8 cellular contexts compared by ENCODE assay signal in genomic region chr11:46649180-46649738, GRCh38. TPM values are rescaled to one million over a fixed set of nuclear protein-coding genes. Genes with fewer than 3 reads are reported as not detected.
DNase-seq lines count a peak whose midpoint lies in the region; ATAC-seq and TF ChIP-seq lines count a peak whose summit lies in the region.

No MANE protein-coding gene starts in this region.

- H3K27me3 ChIP-seq in GM23338 (ENCODE audit: insufficient read depth) (no peaks in the 10 kb centered on the region), left ventricle myocardium inferior (ENCODE audit: low read depth) (no peaks in the 10 kb centered on the region), rectal smooth muscle tissue (ENCODE audit: control insufficient read depth, insufficient read depth, low read length) (no peaks in the 10 kb centered on the region)

- H3K27ac Mint-ChIP-seq in GM23338, result no peak overlapping the region
- no peak overlapping the region for H3K27ac Mint-ChIP-seq in activated CD4-positive, alpha-beta T cell treated with anti-CD3 and anti-CD28 coated beads, Interleukin-2, amount 10 ng/mL, durations not matched to agents 24 days and 14 days

- H4K20me1 ChIP-seq in GM23338 (replicated peaks; ENCODE audit: insufficient read depth), result peaks cover 8% of the 10 kb centered on the region; the same call in 1 of the 2 replicates

- no peak overlapping the region for H3K4me2 ChIP-seq in GM23338

- H3K4me1 ChIP-seq in GM23338 (ENCODE audit: insufficient read depth) (no peaks in the 10 kb centered on the region), left ventricle myocardium inferior (peaks cover 34% of the 10 kb centered on the region), rectal smooth muscle tissue (ENCODE audit: control insufficient read depth, insufficient read depth, low read length) (peaks cover 2% of the 10 kb centered on the region)

- ATAC-seq in GM23338 (no peak), GM21526 (IDR thresholded peaks at IDR 0.05; ENCODE audit: low FRiP score, unreplicated experiment) (no peak)

- no peaks in the 10 kb centered on the region for H3K9me3 Mint-ChIP-seq in GM23338
- no peaks in the 10 kb centered on the region for H3K9me3 Mint-ChIP-seq in activated CD4-positive, alpha-beta T cell treated with anti-CD3 and anti-CD28 coated beads, Interleukin-2, amount 10 ng/mL, durations not matched to agents 24 days and 14 days

- no peaks in the 10 kb centered on the region for H3K9me3 ChIP-seq in left ventricle myocardium inferior (replicated peaks)

- peaks cover 23% of the 10 kb centered on the region for H3K36me3 ChIP-seq in GM23338 (ENCODE audit: insufficient read depth)
- peaks cover 82% of the 10 kb centered on the region for H3K36me3 ChIP-seq in left ventricle myocardium inferior
- peaks cover 15% of the 10 kb centered on the region for H3K36me3 ChIP-seq in rectal smooth muscle tissue (ENCODE audit: control insufficient read depth, insufficient read depth, low read length)

- intact Hi-C loops in left ventricle myocardium inferior (cut with micrococcal nuclease), result no loop called here
- intact Hi-C loops in activated CD4-positive, alpha-beta T cell treated with anti-CD3 and anti-CD28 coated beads, Interleukin-2, amount 10 ng/mL, durations not matched to agents 24 days and 14 days (cut with micrococcal nuclease), result no loop called here

- H3K27ac ChIP-seq in GM23338 (ENCODE audit: low read depth) (peak overlapping the region; percentile 46; the same call in 1 of the 2 replicates), left ventricle myocardium inferior (replicated peaks) (peak overlapping the region; percentile 89), rectal smooth muscle tissue (ENCODE audit: low read depth, low read length) (peak overlapping the region; percentile 8)

- H3K79me2 ChIP-seq in GM23338 (replicated peaks; ENCODE audit: insufficient read depth), result no peaks in the 10 kb centered on the region

- H3K9ac ChIP-seq in rectal smooth muscle tissue (ENCODE audit: low read length), result no peak overlapping the region

- no peaks in the 10 kb centered on the region for H3K9me2 ChIP-seq in GM23338 (ENCODE audit: insufficient read depth)

- no peak overlapping the region for H3K4me3 Mint-ChIP-seq in GM23338
- no peak overlapping the region for H3K4me3 Mint-ChIP-seq in activated CD4-positive, alpha-beta T cell treated with anti-CD3 and anti-CD28 coated beads, Interleukin-2, amount 10 ng/mL, durations not matched to agents 24 days and 14 days

- 0 out of 2 replicates have a peak, but pooled peaks cover 3% of the 10 kb centered on the region for H3F3A ChIP-seq in GM23338 (replicated peaks; ENCODE audit: low read depth)

- peaks cover 54% of the 10 kb centered on the region for H3K36me3 Mint-ChIP-seq in GM23338 (ENCODE audit: low read depth)
- peaks cover 26% of the 10 kb centered on the region for H3K36me3 Mint-ChIP-seq in activated CD4-positive, alpha-beta T cell treated with anti-CD3 and anti-CD28 coated beads, Interleukin-2, amount 10 ng/mL, durations not matched to agents 24 days and 14 days (ENCODE audit: low read depth)

- no peaks in the 10 kb centered on the region for H3K27me3 Mint-ChIP-seq in GM23338 (ENCODE audit: insufficient read depth, low read depth, poor library complexity)
- H3K27me3 Mint-ChIP-seq in activated CD4-positive, alpha-beta T cell treated with anti-CD3 and anti-CD28 coated beads, Interleukin-2, amount 10 ng/mL, durations not matched to agents 24 days and 14 days, result no peaks in the 10 kb centered on the region

- in situ Hi-C loops in KBM-7 (cut with MboI; ENCODE audit: low pct_unique_long_range_greater_than_20kb, low sequenced_read_pairs), result no loop called here

- DNase-seq in GM23338 (ENCODE audit: low spot score) (no peak), amniotic epithelial cell (ENCODE audit: low read depth) (peak; percentile 100), left ventricle myocardium inferior (peak; percentile 44), SKM-1 (lab: John Stamatoyannopoulos, UW; ENCODE audit: unreplicated experiment) (no peak), KBM-7 (no peak)
- DNase-seq in activated CD4-positive, alpha-beta T cell treated with anti-CD3 and anti-CD28 coated beads, Interleukin-2, amount 10 ng/mL, durations not matched to agents 24 days and 14 days, result no peak

- no peak overlapping the region for H3K4me3 ChIP-seq in GM23338
- no peak overlapping the region for H3K4me3 ChIP-seq in left ventricle myocardium inferior
- no peak overlapping the region for H3K4me3 ChIP-seq in rectal smooth muscle tissue (ENCODE audit: low read length)

- H3K4me1 Mint-ChIP-seq in GM23338, result no peaks in the 10 kb centered on the region
- no peaks in the 10 kb centered on the region for H3K4me1 Mint-ChIP-seq in activated CD4-positive, alpha-beta T cell treated with anti-CD3 and anti-CD28 coated beads, Interleukin-2, amount 10 ng/mL, durations not matched to agents 24 days and 14 days

- H2AFZ ChIP-seq in GM23338, result no peak overlapping the region

- TF ChIP-seq CTCF in GM23338 (conservative IDR thresholded peaks at IDR 0.05; ENCODE audit: low read depth in 2 of 2), result no peak
- TF ChIP-seq CTCF in left ventricle myocardium inferior (IDR thresholded peaks at IDR 0.05; ENCODE audit: borderline replicate concordance), result no peak

TF ChIP-seq in GM23338, 12 proteins besides CTCF, POLR2A, EP300 and RAD21 (continues in another document):
- no peak for TF ChIP-seq ZNF114 (CRISPR knock-in tag; IDR thresholded peaks at IDR 0.05)
- no peak for TF ChIP-seq STAT1 (IDR thresholded peaks at IDR 0.05; ENCODE audit: unreplicated experiment)

RNA-seq across cellular contexts. Expression of gene ATG13, which starts 31.9 kb away (rescaled TPM):
- total RNA-seq in GM23338 (2014; rRNA removed; shearing (Covaris generic)), result 71.1 and 71.4 TPM in 2 replicates
- polyA plus RNA-seq in GM23338 (2016; fragmentation: Nextera tagmentation; extraction: Ambion mirVana), result 32.3 and 32.9 TPM in 2 replicates
- 42.1 TPM for total RNA-seq in left ventricle myocardium inferior
- total RNA-seq in activated CD4-positive, alpha-beta T cell treated with anti-CD3 and anti-CD28 coated beads, Interleukin-2, amount 10 ng/mL, durations not matched to agents 24 days and 14 days, result 55.4 and 55.6 TPM in 2 replicates

RNA-seq across cellular contexts. Expression of gene HARBI1, which starts 32.2 kb away (rescaled TPM):
- total RNA-seq in GM23338 (2014; rRNA removed; shearing (Covaris generic)), result 4.9 and 6.5 TPM in 2 replicates
- polyA plus RNA-seq in GM23338 (2016; fragmentation: Nextera tagmentation; extraction: Ambion mirVana), result 4.2 TPM in 2 replicates
- total RNA-seq in left ventricle myocardium inferior, result 4.8 TPM
- 4.3 and 4.5 TPM in 2 replicates for total RNA-seq in activated CD4-positive, alpha-beta T cell treated with anti-CD3 and anti-CD28 coated beads, Interleukin-2, amount 10 ng/mL, durations not matched to agents 24 days and 14 days

RNA-seq across cellular contexts. Expression of gene ARHGAP1, which starts 51.2 kb away (rescaled TPM):
- total RNA-seq in GM23338 (2014; rRNA removed; shearing (Covaris generic)), result 30.4 and 38.1 TPM in 2 replicates
- 23.4 and 23.5 TPM in 2 replicates for polyA plus RNA-seq in GM23338 (2016; fragmentation: Nextera tagmentation; extraction: Ambion mirVana)
- total RNA-seq in left ventricle myocardium inferior, result 101 TPM
- 59.1 and 61.7 TPM in 2 replicates for total RNA-seq in activated CD4-positive, alpha-beta T cell treated with anti-CD3 and anti-CD28 coated beads, Interleukin-2, amount 10 ng/mL, durations not matched to agents 24 days and 14 days

RNA-seq across cellular contexts. Expression of gene ZNF408, which starts 51.6 kb away (rescaled TPM):
- 17.2 and 25.6 TPM in 2 replicates for total RNA-seq in GM23338 (2014; rRNA removed; shearing (Covaris generic))
- 6.1 and 7.8 TPM in 2 replicates for polyA plus RNA-seq in GM23338 (2016; fragmentation: Nextera tagmentation; extraction: Ambion mirVana)
- 7.3 TPM for total RNA-seq in left ventricle myocardium inferior
- 12.9 and 14.1 TPM in 2 replicates for total RNA-seq in activated CD4-positive, alpha-beta T cell treated with anti-CD3 and anti-CD28 coated beads, Interleukin-2, amount 10 ng/mL, durations not matched to agents 24 days and 14 days

RNA-seq across cellular contexts. Expression of gene AMBRA1, which starts 55.4 kb away (rescaled TPM):
- 34.8 and 42.2 TPM in 2 replicates for total RNA-seq in GM23338 (2014; rRNA removed; shearing (Covaris generic))
- 8.3 and 8.9 TPM in 2 replicates for polyA plus RNA-seq in GM23338 (2016; fragmentation: Nextera tagmentation; extraction: Ambion mirVana)
- total RNA-seq in left ventricle myocardium inferior, result 14.2 TPM
- total RNA-seq in activated CD4-positive, alpha-beta T cell treated with anti-CD3 and anti-CD28 coated beads, Interleukin-2, amount 10 ng/mL, durations not matched to agents 24 days and 14 days, result 27.7 and 34.9 TPM in 2 replicates

Comparison
In these comparisons a context has a peak if more than half of its experiments do, and no peak if none do; other contexts are left out.
1. DNase-seq: peak in amniotic epithelial cell (single experiment) and left ventricle myocardium inferior (single experiment); none in GM23338 (single experiment), SKM-1 (single experiment), KBM-7 (single experiment) and activated CD4-positive, alpha-beta T cell treated with anti-CD3 and anti-CD28 coated beads, Interleukin-2, amount 10 ng/mL, durations not matched to agents 24 days and 14 days (single experiment).
2. H3K27ac ChIP-seq: peak in every context shown above with its lines; median percentile 89 in left ventricle myocardium inferior; 46 in GM23338; 8 in rectal smooth muscle tissue.